In the genomic region with DNA sequence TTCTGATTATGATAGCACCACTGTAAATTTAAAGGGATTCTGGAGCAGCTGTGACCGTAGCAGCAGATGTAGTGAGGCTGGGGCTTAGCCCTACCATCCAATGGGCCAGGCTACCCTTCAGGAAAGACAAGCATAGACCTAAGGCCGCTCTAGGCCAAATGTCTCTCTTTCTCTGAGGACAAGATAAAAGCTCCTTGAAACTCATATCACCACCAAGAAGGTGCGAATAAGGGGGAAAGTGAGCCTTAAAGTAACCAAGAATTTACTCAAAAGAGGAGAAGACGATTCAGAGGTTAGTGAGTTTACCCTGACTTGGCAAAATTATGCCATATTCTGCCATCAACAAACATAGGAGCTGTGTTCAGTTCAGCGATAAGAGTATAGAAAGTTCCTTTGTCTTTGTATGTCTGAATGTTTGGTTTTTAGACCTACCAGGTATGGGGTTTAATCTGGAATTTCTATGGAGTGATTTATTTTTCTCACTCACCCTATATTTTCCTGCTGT, we compare ENCODE assay signal across 22 cellular contexts.
DNase-seq lines count a peak whose midpoint lies in the region; ATAC-seq, FAIRE-seq and TF ChIP-seq lines count a peak whose summit lies in the region.
"Had no signal": no experiment of that assay in that cellular context is flagged by ENCODE, and none has a peak within 500 bp of the region (broad histone marks: within the 10 kb centered on the region; RNA-seq: fewer than 3 reads in every experiment).

No MANE protein-coding gene starts in this region.

- intact Hi-C loops in HepG2 (cut with micrococcal nuclease; ENCODE audit: unreplicated experiment), result no loop called here

- ATAC-seq in HepG2, result no peak
- ATAC-seq in stimulated activated effector memory CD8-positive, alpha-beta T cell treated with anti-CD3 and anti-CD28 coated beads, Interleukin-12 subunit alpha, Interleukin-12 subunit beta, amount 100 ng/mL, for 72 hours, result peak; percentile 43
- ATAC-seq: CD8-positive, alpha-beta T cell; GM12878 had no signal

- no peak for FAIRE-seq in HepG2 (lab: Jason Lieb, UNC)
- FAIRE-seq: GM12878, GM19239, H1 had no signal

- H3K4me2 ChIP-seq in HepG2 (ENCODE audit: low read depth, low read length), result no peak overlapping the region
- H3K4me2 ChIP-seq: BLaER1 had no signal

- WGBS in HepG2 (ENCODE audit: low lambda C conversion rate), result 96% methylated on average over 5 of the region's 5 CpGs

- no peaks in the 10 kb centered on the region for H3K79me2 ChIP-seq in HepG2 (ENCODE audit: insufficient read depth, low read length)

- H3K27ac ChIP-seq in HepG2 (ENCODE audit: extremely low read length, insufficient read depth, low read length), result no peak overlapping the region
- no peak overlapping the region for H3K27ac ChIP-seq in RWPE1
- H3K27ac ChIP-seq: BLaER1, C4-2B, GM23248 had no signal

- no peak overlapping the region for H3K4me3 Mint-ChIP-seq in activated naive CD8-positive, alpha-beta T cell
- no peak overlapping the region for H3K4me3 Mint-ChIP-seq in activated naive CD8-positive, alpha-beta T cell treated with anti-CD3 and anti-CD28 coated beads for 36 hours
- no peak overlapping the region for H3K4me3 Mint-ChIP-seq in stimulated activated effector memory CD8-positive, alpha-beta T cell treated with anti-CD3 and anti-CD28 coated beads, Interleukin-12 subunit alpha, Interleukin-12 subunit beta, amount 100 ng/mL, for 72 hours
- H3K4me3 Mint-ChIP-seq: B cell; CD4-positive, CD25-positive, alpha-beta regulatory T cell; CD8-positive, alpha-beta T cell had no signal

- H3K27ac Mint-ChIP-seq in activated naive CD8-positive, alpha-beta T cell, result peak overlapping the region; percentile 34
- H3K27ac Mint-ChIP-seq in activated naive CD8-positive, alpha-beta T cell treated with anti-CD3 and anti-CD28 coated beads for 36 hours, result no peak overlapping the region
- peak overlapping the region; percentile 40 for H3K27ac Mint-ChIP-seq in stimulated activated effector memory CD8-positive, alpha-beta T cell treated with anti-CD3 and anti-CD28 coated beads, Interleukin-12 subunit alpha, Interleukin-12 subunit beta, amount 100 ng/mL, for 72 hours
- H3K27ac Mint-ChIP-seq: B cell; CD4-positive, CD25-positive, alpha-beta regulatory T cell; CD8-positive, alpha-beta T cell had no signal

- H2AFZ ChIP-seq in HepG2 (ENCODE audit: low read length), result no peak overlapping the region
- H2AFZ ChIP-seq: GM23248 had no signal

- in situ Hi-C loops in HepG2 (cut with HindIII; ENCODE audit: extremely low pct_ligation_motif_present, low pct_unique_long_range_greater_than_20kb), result no loop called here

- H3K9ac ChIP-seq in HepG2 (ENCODE audit: insufficient read depth, low read depth, low read length), result no peak overlapping the region
- H3K9ac ChIP-seq: BLaER1, GM23248 had no signal

- CTCF ChIA-PET in HepG2 (lab: Yijun Ruan, JAX; ENCODE audit: low intra/inter-chr PET ratio, low total read pairs) (no interaction called here), RWPE1 (lab: Yijun Ruan, JAX) (interaction anchor here (0.6 kb wide), 1 partner anchor 12 kb away, joined by 3 read pairs; no protein-coding TSS in a partner anchor)

- TF ChIP-seq CTCF in HepG2 (CRISPR knock-in tag; IDR thresholded peaks at IDR 0.05) (no peak), RWPE1 (conservative IDR thresholded peaks at IDR 0.05; ENCODE audit: low read depth) (no peak)

- no peaks in the 10 kb centered on the region for H3K9me3 ChIP-seq in HepG2 (ENCODE audit: low read length)
- H3K9me3 ChIP-seq: Caco-2 had no signal

- H3K4me1 ChIP-seq in HepG2 (ENCODE audit: insufficient read depth, low read length), result peaks cover 33% of the 10 kb centered on the region
- H3K4me1 ChIP-seq: BLaER1 had no signal

- POLR2A ChIA-PET in HepG2 (lab: Yijun Ruan, JAX), result no interaction called here
- POLR2A ChIA-PET in RWPE1 (lab: Yijun Ruan, JAX; ENCODE audit: low non-redundant PET), result no interaction called here

- no peak for TF ChIP-seq RAD21 in HepG2 (CRISPR knock-in tag; IDR thresholded peaks at IDR 0.05)

- H3K27me3 Mint-ChIP-seq in activated naive CD8-positive, alpha-beta T cell, result no peaks in the 10 kb centered on the region
- H3K27me3 Mint-ChIP-seq in activated naive CD8-positive, alpha-beta T cell treated with anti-CD3 and anti-CD28 coated beads for 36 hours, result no peaks in the 10 kb centered on the region
- H3K27me3 Mint-ChIP-seq: B cell; CD4-positive, CD25-positive, alpha-beta regulatory T cell had no signal

- H3K36me3 ChIP-seq in HepG2 (replicated peaks in 1 of 2; ENCODE audit: control insufficient read depth in 1 of 2, insufficient read depth in 2 of 2, low read length in 2 of 2), result no peaks in the 10 kb centered on the region

- no peak for TF ChIP-seq POLR2A in HepG2 (IDR thresholded peaks at IDR 0.05; ENCODE audit: insufficient read depth in 1 of 2, low read depth in 2 of 2, low read length in 2 of 2)

- H3K4me3 ChIP-seq in HepG2 (replicated peaks in 1 of 3; ENCODE audit: insufficient read depth in 1 of 3, low read depth in 2 of 3, low read length in 3 of 3), result no peak overlapping the region
- H3K4me3 ChIP-seq: BLaER1, GM12878, GM23248 had no signal

- H3K27me3 ChIP-seq in HepG2 (ENCODE audit: control insufficient read depth in 1 of 2, insufficient read depth in 2 of 2, low read length in 2 of 2), result no peaks in the 10 kb centered on the region
- H3K27me3 ChIP-seq: BLaER1 had no signal

- peaks cover 6% of the 10 kb centered on the region for H3K4me1 Mint-ChIP-seq in activated naive CD8-positive, alpha-beta T cell (ENCODE audit: low read depth)
- H3K4me1 Mint-ChIP-seq in activated naive CD8-positive, alpha-beta T cell treated with anti-CD3 and anti-CD28 coated beads for 36 hours, result peaks cover 7% of the 10 kb centered on the region
- H3K4me1 Mint-ChIP-seq in stimulated activated effector memory CD8-positive, alpha-beta T cell treated with anti-CD3 and anti-CD28 coated beads, Interleukin-12 subunit alpha, Interleukin-12 subunit beta, amount 100 ng/mL, for 72 hours, result peaks cover 23% of the 10 kb centered on the region
- H3K4me1 Mint-ChIP-seq: B cell had no signal

- TF ChIP-seq EP300 in HepG2 (IDR thresholded peaks at IDR 0.05; ENCODE audit: low read depth in 2 of 2, low read length in 2 of 2) (no peak), HepG2 (CRISPR knock-in tag; IDR thresholded peaks at IDR 0.05; ENCODE audit: borderline replicate concordance) (no peak)

- no peaks in the 10 kb centered on the region for H3K36me3 Mint-ChIP-seq in activated naive CD8-positive, alpha-beta T cell
- peaks cover 2% of the 10 kb centered on the region for H3K36me3 Mint-ChIP-seq in activated naive CD8-positive, alpha-beta T cell treated with anti-CD3 and anti-CD28 coated beads for 36 hours
- H3K36me3 Mint-ChIP-seq in stimulated activated effector memory CD8-positive, alpha-beta T cell treated with anti-CD3 and anti-CD28 coated beads, Interleukin-12 subunit alpha, Interleukin-12 subunit beta, amount 100 ng/mL, for 72 hours, result peaks cover 6% of the 10 kb centered on the region
- H3K36me3 Mint-ChIP-seq: CD8-positive, alpha-beta T cell had no signal

- no peak for DNase-seq in activated naive CD8-positive, alpha-beta T cell treated with anti-CD3 and anti-CD28 coated beads for 36 hours
- DNase-seq in HepG2 (ENCODE audit: low spot score) (no peak), RWPE1 (ENCODE audit: low spot score) (no peak), NOMO-1 treated with dmso at 0.1 percent for 144 hours (lab: John Stamatoyannopoulos, UW; ENCODE audit: unreplicated experiment) (no peak)
- DNase-seq in stimulated activated effector memory CD8-positive, alpha-beta T cell treated with anti-CD3 and anti-CD28 coated beads, Interleukin-12 subunit alpha, Interleukin-12 subunit beta, amount 100 ng/mL, for 72 hours (ENCODE audit: low spot score in 2 of 2), result no peak
- DNase-seq: Caco-2; CD4-positive, CD25-positive, alpha-beta regulatory T cell; CD8-positive, alpha-beta T cell; DMS 273 treated with DMSO at 0.1 percent for 48 hours; DMS79; EL; GDM1; GM23248; H7; HCEC 1CT had no signal

- no TSS peak for BruUV-seq in HepG2 (replicated peaks; lab: Mats Ljungman, UMichigan)

- no peaks in the 10 kb centered on the region for H4K20me1 ChIP-seq in HepG2 (ENCODE audit: insufficient read depth, low read length)
- H4K20me1 ChIP-seq: BLaER1 had no signal

- no peaks in the 10 kb centered on the region for H3K9me3 Mint-ChIP-seq in activated naive CD8-positive, alpha-beta T cell (ENCODE audit: low read depth)
- peaks cover under 1% of the 10 kb centered on the region for H3K9me3 Mint-ChIP-seq in activated naive CD8-positive, alpha-beta T cell treated with anti-CD3 and anti-CD28 coated beads for 36 hours
- H3K9me3 Mint-ChIP-seq in stimulated activated effector memory CD8-positive, alpha-beta T cell treated with anti-CD3 and anti-CD28 coated beads, Interleukin-12 subunit alpha, Interleukin-12 subunit beta, amount 100 ng/mL, for 72 hours, result no peaks in the 10 kb centered on the region
- H3K9me3 Mint-ChIP-seq: CD4-positive, CD25-positive, alpha-beta regulatory T cell; CD8-positive, alpha-beta T cell had no signal

TF ChIP-seq in HepG2, 621 proteins besides CTCF, POLR2A, EP300 and RAD21:
- TF ChIP-seq HOXA5 (CRISPR knock-in tag; IDR thresholded peaks at IDR 0.05), result no peak
- peak; percentile 44 to 58; a peak in 3 of 4 replicates for TF ChIP-seq MAFK (conservative IDR thresholded peaks at IDR 0.05 in 1 of 2, IDR thresholded peaks at IDR 0.05 in 1 of 2; ENCODE audit: low read length in 2 of 2)
- TF ChIP-seq MAFF (IDR thresholded peaks at IDR 0.05; ENCODE audit: low read depth, low read length), result peak; percentile 49
- no peak for TF ChIP-seq ZSCAN25 (CRISPR knock-in tag; IDR thresholded peaks at IDR 0.05)
